ENCODE assay signal across 1 cellular context in genomic region chr6:39778581-39779270, GRCh38.
TF ChIP-seq lines count a peak whose summit lies in the region.

No MANE protein-coding gene starts in this region.

TF ChIP-seq in GM23338, 12 proteins besides CTCF, POLR2A, EP300 and RAD21:
- TF ChIP-seq ZNF331 (CRISPR knock-in tag; IDR thresholded peaks at IDR 0.05; ENCODE audit: low read depth) (no peak), NANOG (IDR thresholded peaks at IDR 0.05; ENCODE audit: borderline replicate concordance) (no peak), POLR2AphosphoS5 (IDR thresholded peaks at IDR 0.05; ENCODE audit: low read depth) (no peak)
